1 cellular context compared by ENCODE assay signal in the genomic region with DNA sequence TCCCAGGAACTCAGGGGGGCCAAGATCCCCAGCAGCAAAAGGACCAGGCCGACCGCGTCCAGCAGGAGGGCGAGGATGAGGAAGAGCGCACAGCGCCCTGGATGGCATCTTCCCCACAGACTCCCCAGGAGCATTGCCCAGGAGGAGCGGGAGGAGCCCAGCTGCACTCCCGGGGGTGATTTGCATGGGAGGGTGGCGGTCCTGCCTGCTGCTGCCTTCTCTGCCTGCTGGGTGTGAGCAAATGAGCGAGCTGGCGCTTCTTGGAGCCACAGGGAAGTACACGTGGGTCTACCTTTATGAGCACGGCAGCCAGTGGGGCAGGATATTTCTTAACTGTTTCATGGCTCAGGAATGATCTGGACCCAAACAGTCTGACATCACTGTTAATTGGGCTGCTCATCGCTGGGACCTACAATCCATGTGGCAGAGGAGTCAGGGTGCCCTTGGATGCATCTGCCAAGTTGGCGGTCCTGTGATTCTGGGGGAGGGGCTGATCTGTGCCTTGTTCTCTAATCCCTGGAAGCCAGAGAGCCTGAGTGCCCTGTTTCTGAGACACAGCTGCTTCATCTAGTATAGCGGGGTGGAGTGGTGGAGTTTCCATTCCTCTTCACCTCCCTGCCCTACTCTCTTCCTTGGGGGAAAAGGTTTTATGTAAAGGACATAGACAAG.
TF ChIP-seq lines count a peak whose summit lies in the region.

A gene with protein sequence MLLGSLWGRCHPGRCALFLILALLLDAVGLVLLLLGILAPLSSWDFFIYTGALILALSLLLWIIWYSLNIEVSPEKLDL (minus strand): TSS at position 270 of the 669 bp plus-strand sequence. CDS start 136 bp downstream, at position 134.

TF ChIP-seq in GM23338, 12 proteins besides CTCF, POLR2A, EP300 and RAD21:
- TF ChIP-seq REST (IDR thresholded peaks at IDR 0.05; ENCODE audit: unreplicated experiment), result no peak
- no peak for TF ChIP-seq ZNF114 (CRISPR knock-in tag; IDR thresholded peaks at IDR 0.05)
- TF ChIP-seq, protein P1, sequence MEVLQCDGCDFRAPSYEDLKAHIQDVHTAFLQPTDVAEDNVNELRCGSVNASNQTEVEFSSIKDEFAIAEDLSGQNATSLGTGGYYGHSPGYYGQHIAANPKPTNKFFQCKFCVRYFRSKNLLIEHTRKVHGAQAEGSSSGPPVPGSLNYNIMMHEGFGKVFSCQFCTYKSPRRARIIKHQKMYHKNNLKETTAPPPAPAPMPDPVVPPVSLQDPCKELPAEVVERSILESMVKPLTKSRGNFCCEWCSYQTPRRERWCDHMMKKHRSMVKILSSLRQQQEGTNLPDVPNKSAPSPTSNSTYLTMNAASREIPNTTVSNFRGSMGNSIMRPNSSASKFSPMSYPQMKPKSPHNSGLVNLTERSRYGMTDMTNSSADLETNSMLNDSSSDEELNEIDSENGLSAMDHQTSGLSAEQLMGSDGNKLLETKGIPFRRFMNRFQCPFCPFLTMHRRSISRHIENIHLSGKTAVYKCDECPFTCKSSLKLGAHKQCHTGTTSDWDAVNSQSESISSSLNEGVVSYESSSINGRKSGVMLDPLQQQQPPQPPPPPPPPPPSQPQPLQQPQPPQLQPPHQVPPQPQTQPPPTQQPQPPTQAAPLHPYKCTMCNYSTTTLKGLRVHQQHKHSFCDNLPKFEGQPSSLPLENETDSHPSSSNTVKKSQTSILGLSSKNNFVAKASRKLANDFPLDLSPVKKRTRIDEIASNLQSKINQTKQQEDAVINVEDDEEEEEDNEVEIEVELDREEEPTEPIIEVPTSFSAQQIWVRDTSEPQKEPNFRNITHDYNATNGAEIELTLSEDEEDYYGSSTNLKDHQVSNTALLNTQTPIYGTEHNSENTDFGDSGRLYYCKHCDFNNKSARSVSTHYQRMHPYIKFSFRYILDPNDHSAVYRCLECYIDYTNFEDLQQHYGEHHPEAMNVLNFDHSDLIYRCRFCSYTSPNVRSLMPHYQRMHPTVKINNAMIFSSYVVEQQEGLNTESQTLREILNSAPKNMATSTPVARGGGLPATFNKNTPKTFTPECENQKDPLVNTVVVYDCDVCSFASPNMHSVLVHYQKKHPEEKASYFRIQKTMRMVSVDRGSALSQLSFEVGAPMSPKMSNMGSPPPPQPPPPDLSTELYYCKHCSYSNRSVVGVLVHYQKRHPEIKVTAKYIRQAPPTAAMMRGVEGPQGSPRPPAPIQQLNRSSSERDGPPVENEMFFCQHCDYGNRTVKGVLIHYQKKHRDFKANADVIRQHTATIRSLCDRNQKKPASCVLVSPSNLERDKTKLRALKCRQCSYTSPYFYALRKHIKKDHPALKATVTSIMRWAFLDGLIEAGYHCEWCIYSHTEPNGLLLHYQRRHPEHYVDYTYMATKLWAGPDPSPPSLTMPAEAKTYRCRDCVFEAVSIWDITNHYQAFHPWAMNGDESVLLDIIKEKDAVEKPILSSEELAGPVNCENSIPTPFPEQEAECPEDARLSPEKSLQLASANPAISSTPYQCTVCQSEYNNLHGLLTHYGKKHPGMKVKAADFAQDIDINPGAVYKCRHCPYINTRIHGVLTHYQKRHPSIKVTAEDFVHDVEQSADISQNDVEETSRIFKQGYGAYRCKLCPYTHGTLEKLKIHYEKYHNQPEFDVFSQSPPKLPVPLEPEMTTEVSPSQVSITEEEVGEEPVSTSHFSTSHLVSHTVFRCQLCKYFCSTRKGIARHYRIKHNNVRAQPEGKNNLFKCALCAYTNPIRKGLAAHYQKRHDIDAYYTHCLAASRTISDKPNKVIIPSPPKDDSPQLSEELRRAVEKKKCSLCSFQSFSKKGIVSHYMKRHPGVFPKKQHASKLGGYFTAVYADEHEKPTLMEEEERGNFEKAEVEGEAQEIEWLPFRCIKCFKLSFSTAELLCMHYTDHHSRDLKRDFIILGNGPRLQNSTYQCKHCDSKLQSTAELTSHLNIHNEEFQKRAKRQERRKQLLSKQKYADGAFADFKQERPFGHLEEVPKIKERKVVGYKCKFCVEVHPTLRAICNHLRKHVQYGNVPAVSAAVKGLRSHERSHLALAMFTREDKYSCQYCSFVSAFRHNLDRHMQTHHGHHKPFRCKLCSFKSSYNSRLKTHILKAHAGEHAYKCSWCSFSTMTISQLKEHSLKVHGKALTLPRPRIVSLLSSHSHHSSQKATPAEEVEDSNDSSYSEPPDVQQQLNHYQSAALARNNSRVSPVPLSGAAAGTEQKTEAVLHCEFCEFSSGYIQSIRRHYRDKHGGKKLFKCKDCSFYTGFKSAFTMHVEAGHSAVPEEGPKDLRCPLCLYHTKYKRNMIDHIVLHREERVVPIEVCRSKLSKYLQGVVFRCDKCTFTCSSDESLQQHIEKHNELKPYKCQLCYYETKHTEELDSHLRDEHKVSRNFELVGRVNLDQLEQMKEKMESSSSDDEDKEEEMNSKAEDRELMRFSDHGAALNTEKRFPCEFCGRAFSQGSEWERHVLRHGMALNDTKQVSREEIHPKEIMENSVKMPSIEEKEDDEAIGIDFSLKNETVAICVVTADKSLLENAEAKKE (CRISPR knock-in tag; IDR thresholded peaks at IDR 0.05), result no peak
- no peak for TF ChIP-seq POLR2AphosphoS5 (IDR thresholded peaks at IDR 0.05; ENCODE audit: low read depth)
- no peak for TF ChIP-seq EZH2 (IDR thresholded peaks at IDR 0.05; ENCODE audit: low read depth, unreplicated experiment)
- no peak for TF ChIP-seq EZH2phosphoT487 (IDR thresholded peaks at IDR 0.05; ENCODE audit: unreplicated experiment)
- TF ChIP-seq STAT1 (IDR thresholded peaks at IDR 0.05; ENCODE audit: unreplicated experiment), result no peak
- no peak for TF ChIP-seq ZNF331 (CRISPR knock-in tag; IDR thresholded peaks at IDR 0.05; ENCODE audit: low read depth)
- TF ChIP-seq CREB1 (CRISPR knock-in tag; IDR thresholded peaks at IDR 0.05; ENCODE audit: low read depth), result no peak
- TF ChIP-seq JUNB (IDR thresholded peaks at IDR 0.05; ENCODE audit: unreplicated experiment), result no peak
- no peak for TF ChIP-seq ETS1 (IDR thresholded peaks at IDR 0.05)
- TF ChIP-seq NANOG (IDR thresholded peaks at IDR 0.05; ENCODE audit: borderline replicate concordance), result no peak
TF ChIP-seq in GM23338: peak in this region for 0.
